8 cellular contexts compared by ENCODE assay signal in the genomic region with DNA sequence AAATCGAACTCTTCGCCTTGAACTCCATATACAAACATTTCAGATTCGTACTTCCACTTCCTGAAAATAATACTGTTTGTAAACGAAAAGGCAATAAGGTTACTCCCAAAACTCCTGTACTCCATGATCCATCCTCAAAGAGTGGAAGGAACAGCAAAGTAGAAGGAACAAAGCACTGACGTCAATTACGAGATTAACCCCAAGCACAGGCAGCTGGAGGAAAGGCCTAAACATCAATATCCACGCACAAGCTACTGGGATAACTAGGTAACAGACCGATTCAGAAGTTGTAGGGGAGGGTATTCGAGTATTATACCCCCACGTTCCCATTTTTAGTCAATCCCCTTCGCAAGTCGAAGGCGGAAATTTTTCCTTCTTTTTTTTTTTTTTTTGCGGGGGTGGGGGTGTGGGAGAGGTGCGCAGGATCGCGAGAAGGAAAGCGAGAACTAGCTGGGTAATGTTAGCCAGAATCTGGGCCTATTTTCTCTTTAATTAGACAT. TPM values are rescaled to one million over a fixed set of nuclear protein-coding genes. Genes with fewer than 3 reads are reported as not detected.
A peak's percentile ranks its signal among the peaks of the same experiment; 100 is the strongest.
DNase-seq lines count a peak whose midpoint lies in the region; ATAC-seq, FAIRE-seq and TF ChIP-seq lines count a peak whose summit lies in the region.

No MANE protein-coding gene starts in this region.

- peaks cover 51% of the 10 kb centered on the region for H4K20me1 ChIP-seq in smooth muscle cell (ENCODE audit: low read depth)

- ATAC-seq in GM21825 (IDR thresholded peaks at IDR 0.05; ENCODE audit: unreplicated experiment) (no peak), GM19455 (IDR thresholded peaks at IDR 0.05; ENCODE audit: unreplicated experiment) (no peak)

- TF ChIP-seq CTCF in cardiac fibroblast (IDR thresholded peaks at IDR 0.05; ENCODE audit: low read depth, low read length) = no peak
- no peak for TF ChIP-seq CTCF in smooth muscle cell (IDR thresholded peaks at IDR 0.05; ENCODE audit: borderline replicate concordance, insufficient read depth, poor library complexity, severe bottlenecking)

- H3K4me2 ChIP-seq in smooth muscle cell = peak overlapping the region; percentile 95

- peaks cover 58% of the 10 kb centered on the region for H3K79me2 ChIP-seq in smooth muscle cell (ENCODE audit: low read depth)

- FAIRE-seq in islet of Langerhans (lab: Jason Lieb, UNC) = peak; percentile 72

- H3K9ac ChIP-seq in smooth muscle cell (ENCODE audit: low read depth) = peak overlapping the region; percentile 100

- 2% methylated on average over 18 of the region's 18 CpGs for WGBS in smooth muscle cell (ENCODE audit: low lambda C conversion rate)

- peak overlapping the region; percentile 66 to 84 for H3K4me3 ChIP-seq in cardiac fibroblast (replicated peaks in 1 of 2; ENCODE audit: low read depth in 2 of 2, low read length in 2 of 2)
- H3K4me3 ChIP-seq in smooth muscle cell = peak overlapping the region; percentile 87

- H3K27ac ChIP-seq in smooth muscle cell (ENCODE audit: low read depth) = peak overlapping the region; percentile 100

- no peak for TF ChIP-seq RAD21 in Ishikawa (IDR thresholded peaks at IDR 0.05; ENCODE audit: low read depth)

- DNase-seq in DMS153 treated with DMSO at 0.1 percent for 48 hours (lab: John Stamatoyannopoulos, UW; ENCODE audit: unreplicated experiment) (peak; percentile 14), RPMI7951 (ENCODE audit: low read depth) (peak; percentile 56), cardiac fibroblast (ENCODE audit: low read depth in 2 of 2) (peak; percentile 80 to 83), smooth muscle cell (lab: John Stamatoyannopoulos, UW; ENCODE audit: unreplicated experiment) (no peak)

- H3K9me3 ChIP-seq in smooth muscle cell (replicated peaks; ENCODE audit: low read depth) = no peaks in the 10 kb centered on the region

- no peak for TF ChIP-seq EP300 in Ishikawa (IDR thresholded peaks at IDR 0.05; ENCODE audit: borderline replicate concordance)

- H3K36me3 ChIP-seq in smooth muscle cell (ENCODE audit: low read depth) = no peaks in the 10 kb centered on the region

- H3K27me3 ChIP-seq in smooth muscle cell (ENCODE audit: low read depth) = no peaks in the 10 kb centered on the region

- H2AFZ ChIP-seq in smooth muscle cell (ENCODE audit: low read depth) = no peak overlapping the region

- H3K4me1 ChIP-seq in smooth muscle cell (ENCODE audit: low read depth) = peaks cover 24% of the 10 kb centered on the region

- H3F3A ChIP-seq in smooth muscle cell (ENCODE audit: low read depth) = peaks cover 22% of the 10 kb centered on the region

TF ChIP-seq in Ishikawa, 13 proteins besides CTCF, POLR2A, EP300 and RAD21:
- TF ChIP-seq, protein P1, sequence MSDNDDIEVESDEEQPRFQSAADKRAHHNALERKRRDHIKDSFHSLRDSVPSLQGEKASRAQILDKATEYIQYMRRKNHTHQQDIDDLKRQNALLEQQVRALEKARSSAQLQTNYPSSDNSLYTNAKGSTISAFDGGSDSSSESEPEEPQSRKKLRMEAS (IDR thresholded peaks at IDR 0.05) = 0 out of 2 replicates have a peak, but pooled peaks have one; percentile 15
- TF ChIP-seq FOXM1 (IDR thresholded peaks at IDR 0.05; ENCODE audit: borderline replicate concordance, low read depth) (no peak), EGR1 (IDR thresholded peaks at IDR 0.05) (peak; percentile 88)

RNA-seq across cellular contexts. Expression of gene AFF4, which starts 1.0 kb away (rescaled TPM):
- 23.8 and 27.4 TPM in 2 replicates for total RNA-seq in RPMI7951 (2014; rRNA removed; shearing (Covaris generic))
- 137 TPM in 2 replicates for total RNA-seq in smooth muscle cell
- polyA plus RNA-seq in smooth muscle cell = 27.8 and 43.4 TPM in 2 replicates
